Comparison of ENCODE assay signal across 25 cellular contexts in genomic region chr3:190227064-190227463, GRCh38.
"Had no signal": no experiment of that assay in that cellular context is flagged by ENCODE, and none has a peak within 500 bp of the region (broad histone marks: within the 10 kb centered on the region; RNA-seq: fewer than 3 reads in every experiment).

No MANE protein-coding gene starts in this region.

- H3K4me3 ChIP-seq: adrenal gland, ascending aorta, dorsolateral prefrontal cortex, ovary, psoas muscle, tibial artery had no signal

- DNase-seq: activated B cell treated with CpG ODN at 0.5 μM for 24 hours; activated CD4-positive, alpha-beta T cell treated with anti-CD3 and anti-CD28 coated beads for 36 hours; activated CD4-positive, alpha-beta T cell treated with anti-CD3 and anti-CD28 coated beads, Interleukin-2, amount 50 U/mL, for 4 hours; activated CD8-positive, alpha-beta memory T cell treated with anti-CD3 and anti-CD28 coated beads for 24 hours; activated CD8-positive, alpha-beta memory T cell treated with anti-CD3 and anti-CD28 coated beads, Interleukin-2, amount 50 U/mL, for 48 hours; activated naive CD4-positive, alpha-beta T cell; activated T-cell treated with anti-CD3 and anti-CD28 coated beads, Interleukin-2, amount 50 U/mL, for 4 hours; adrenal gland; brain microvascular endothelial cell; dorsolateral prefrontal cortex; effector memory CD8-positive, alpha-beta T cell; foreskin melanocyte; hypothalamus; left ventricle myocardium superior; mammary epithelial cell; ovary; psoas muscle; right cardiac atrium; stimulated activated CD4-positive, alpha-beta T cell treated with anti-CD3 and anti-CD28 coated beads, Interleukin-12 subunit alpha, Interleukin-12 subunit beta, amount 100 ng/mL, for 4 hours; stimulated activated CD4-positive, alpha-beta T cell treated with anti-CD3 and anti-CD28 coated beads, Interleukin-4, amount 100 ng/mL, for 4 hours; stimulated activated naive CD8-positive, alpha-beta T cell treated with anti-CD3 and anti-CD28 coated beads, Interleukin-15, Interleukin-2, amounts not matched to agents 100 U/mL and 50 U/mL, for 24 hours; tibial artery had no signal

- H3K27ac ChIP-seq: adrenal gland, ascending aorta, brain microvascular endothelial cell, dorsolateral prefrontal cortex, ovary, psoas muscle, tibial artery had no signal

- H3K36me3 ChIP-seq: adrenal gland, ascending aorta, brain microvascular endothelial cell, ovary, tibial artery had no signal

- H3K4me1 ChIP-seq: adrenal gland, ascending aorta, psoas muscle had no signal

- H3K9me3 ChIP-seq: adrenal gland, ascending aorta, ovary, psoas muscle, tibial artery had no signal

- H3K27me3 ChIP-seq: adrenal gland, ascending aorta, brain microvascular endothelial cell, ovary, tibial artery had no signal

- ATAC-seq: activated CD4-positive, alpha-beta T cell treated with anti-CD3 and anti-CD28 coated beads for 36 hours; activated T-cell treated with anti-CD3 and anti-CD28 coated beads, Interleukin-2, amount 50 U/mL, for 4 hours; effector memory CD8-positive, alpha-beta T cell; esophagus mucosa; left ventricle myocardium superior; natural killer cell treated with Interleukin-12 subunit alpha and Interleukin-12 subunit beta and Interleukin-15 and Interleukin-18, amount 100 ng/mL, for 72 hours; psoas muscle; right cardiac atrium; stimulated activated naive CD8-positive, alpha-beta T cell treated with anti-CD3 and anti-CD28 coated beads, Interleukin-15, Interleukin-2, amounts not matched to agents 100 U/mL and 50 U/mL, for 24 hours had no signal
